21 cellular contexts compared by ENCODE assay signal in the genomic region with DNA sequence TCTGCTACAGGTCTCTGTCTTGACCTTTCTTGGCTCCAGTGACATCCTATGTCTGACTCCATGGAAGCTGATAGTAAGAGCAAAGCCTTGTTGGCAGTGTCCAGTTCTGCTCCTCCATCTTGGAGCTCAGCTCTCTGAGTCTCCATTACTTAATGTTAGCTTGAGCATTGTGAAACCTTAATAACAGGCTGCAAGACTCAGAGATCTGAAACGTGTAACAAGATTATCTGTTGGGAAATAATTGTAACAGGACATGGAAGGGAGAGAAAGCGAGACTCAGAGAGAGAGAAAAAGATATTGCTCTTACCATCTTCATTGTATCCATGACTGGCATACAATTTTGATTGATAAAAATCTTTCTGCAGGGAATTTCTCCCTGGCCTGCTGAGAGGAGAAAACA.
DNase-seq lines count a peak whose midpoint lies in the region; ATAC-seq, FAIRE-seq and TF ChIP-seq lines count a peak whose summit lies in the region.
"Had no signal": no experiment of that assay in that cellular context is flagged by ENCODE, and none has a peak within 500 bp of the region (broad histone marks: within the 10 kb centered on the region; RNA-seq: fewer than 3 reads in every experiment).

No MANE protein-coding gene starts in this region.

- TF ChIP-seq CTCF in H1 (IDR thresholded peaks at IDR 0.05; ENCODE audit: control extremely low read depth in 1 of 3, insufficient read depth in 1 of 3, low read depth in 1 of 3, low read length in 3 of 3) (no peak), fibroblast of the aortic adventitia (IDR thresholded peaks at IDR 0.05; ENCODE audit: insufficient read depth, low read length) (no peak), neural cell (IDR thresholded peaks at IDR 0.05; ENCODE audit: poor library complexity, severe bottlenecking) (no peak), MM.1S (IDR thresholded peaks at IDR 0.05; ENCODE audit: low read length) (no peak)

- no peak for TF ChIP-seq RAD21 in H1 (IDR thresholded peaks at IDR 0.05 in 1 of 2, conservative IDR thresholded peaks at IDR 0.05 in 1 of 2; ENCODE audit: low read depth in 2 of 2, low read length in 2 of 2)
- no peak for TF ChIP-seq RAD21 in neural cell (conservative IDR thresholded peaks at IDR 0.05)

- no peak overlapping the region for H2BK120ac ChIP-seq in H1 (replicated peaks; ENCODE audit: low read depth, low read length)

- H3K9ac ChIP-seq in H1 (replicated peaks in 1 of 4; ENCODE audit: extremely low read depth in 1 of 4, low read depth in 3 of 4, low read length in 3 of 4) (no peak overlapping the region), neural cell (ENCODE audit: low read length) (no peak overlapping the region), MM.1S (ENCODE audit: low read length) (no peak overlapping the region)

- no peak overlapping the region for H3K27ac ChIP-seq in ACC112 (ENCODE audit: low read depth, low read length)
- no peak overlapping the region for H3K27ac ChIP-seq in H1 (ENCODE audit: low read depth, low read length)
- H3K27ac ChIP-seq in neural cell (ENCODE audit: low read length) = no peak overlapping the region
- H3K27ac ChIP-seq in MM.1S (ENCODE audit: low read length) = no peak overlapping the region
- H3K27ac ChIP-seq: C4-2B, HL-60 had no signal

- H2AFZ ChIP-seq in ACC112 (ENCODE audit: low read length, unreplicated experiment) = peak overlapping the region; percentile 85
- H2AFZ ChIP-seq in H1 (ENCODE audit: low read length) = peak overlapping the region; percentile 73; the same call in 1 of the 2 replicates
- H2AFZ ChIP-seq in neural cell (ENCODE audit: low read depth, low read length) = no peak overlapping the region
- no peak overlapping the region for H2AFZ ChIP-seq in MM.1S (ENCODE audit: low read length)

- H3K9me3 ChIP-seq in H1 (ENCODE audit: insufficient read depth in 2 of 2, low read depth in 1 of 2, low read length in 1 of 2) (no peaks in the 10 kb centered on the region), neural cell (ENCODE audit: low read length) (no peaks in the 10 kb centered on the region), MM.1S (replicated peaks; ENCODE audit: insufficient read depth, low read length) (no peaks in the 10 kb centered on the region)

- no peak overlapping the region for H2BK15ac ChIP-seq in H1 (ENCODE audit: low read length)

- H2BK20ac ChIP-seq in H1 (ENCODE audit: low read length) = no peak overlapping the region

- H3K23ac ChIP-seq in H1 (ENCODE audit: insufficient read length) = no peak overlapping the region

- POLR2A ChIA-PET in H1 (lab: Charles Lee; ENCODE audit: partially characterized antibody) = no interaction called here

- no peak overlapping the region for H2AK5ac ChIP-seq in H1 (ENCODE audit: low read depth, low read length)

- H3K4me2 ChIP-seq in H1 (ENCODE audit: insufficient read depth in 1 of 2, low read depth in 2 of 2, low read length in 2 of 2) (no peak overlapping the region), neural cell (ENCODE audit: low read length) (no peak overlapping the region), MM.1S (ENCODE audit: low read depth, low read length) (no peak overlapping the region)

- no peak overlapping the region for H3K4me3 ChIP-seq in ACC112 (ENCODE audit: low read depth, low read length)
- no peak overlapping the region for H3K4me3 ChIP-seq in H1 (ENCODE audit: extremely low read depth in 1 of 4, insufficient read depth in 2 of 4, low read depth in 3 of 4, low read length in 4 of 4)
- no peak overlapping the region for H3K4me3 ChIP-seq in fibroblast of the aortic adventitia (ENCODE audit: low read depth, low read length)
- H3K4me3 ChIP-seq in neural cell (ENCODE audit: low read length) = no peak overlapping the region
- no peak overlapping the region for H3K4me3 ChIP-seq in MM.1S (ENCODE audit: low read length)
- H3K4me3 ChIP-seq: GM12878, K562 had no signal

- DNase-seq in H1 (ENCODE audit: low read depth in 1 of 2, low spot score in 2 of 2) = no peak
- peak; percentile 9 for DNase-seq in fibroblast of the aortic adventitia (ENCODE audit: low read depth)
- DNase-seq in stimulated activated CD4-positive, alpha-beta T cell treated with anti-CD3 and anti-CD28 coated beads, Interleukin-2, amount 100 ng/mL, for 48 hours = no peak
- no peak for DNase-seq in GDM1 (lab: John Stamatoyannopoulos, UW)
- no peak for DNase-seq in MM.1S
- DNase-seq: AML-193; Calu3; CD4-positive, alpha-beta T cell; DMS79 treated with DMSO at 0.1 percent for 48 hours; HFFc6; IMR-90 had no signal

- H3K79me1 ChIP-seq in H1 (ENCODE audit: low read depth, low read length) = no peaks in the 10 kb centered on the region

- H3K56ac ChIP-seq in H1 (replicated peaks; ENCODE audit: insufficient read length, low read depth, low read length) = no peak overlapping the region

- no peak overlapping the region for H2BK5ac ChIP-seq in H1 (ENCODE audit: low read depth, low read length)

- no peak overlapping the region for H4K91ac ChIP-seq in H1 (replicated peaks; ENCODE audit: insufficient read length, low read length)

- H3K79me2 ChIP-seq in ACC112 (ENCODE audit: control insufficient read depth, insufficient read depth, low read length, unreplicated experiment) (no peaks in the 10 kb centered on the region), H1 (ENCODE audit: control insufficient read depth in 1 of 2, insufficient read depth in 2 of 2, low read length in 2 of 2) (no peaks in the 10 kb centered on the region), neural cell (replicated peaks; ENCODE audit: insufficient read depth, low read length) (no peaks in the 10 kb centered on the region), MM.1S (ENCODE audit: low read length) (no peaks in the 10 kb centered on the region)

- no peak overlapping the region for H4K5ac ChIP-seq in H1 (ENCODE audit: insufficient read length, low read depth, low read length)

- H3K18ac ChIP-seq in H1 (ENCODE audit: extremely low read depth, low read length) = no peak overlapping the region

- no peaks in the 10 kb centered on the region for H3K9me2 ChIP-seq in neural cell (ENCODE audit: insufficient read depth, low read length)
- H3K9me2 ChIP-seq in MM.1S (replicated peaks; ENCODE audit: insufficient read depth, low read length) = no peaks in the 10 kb centered on the region

- no peaks in the 10 kb centered on the region for H3K36me3 ChIP-seq in ACC112 (ENCODE audit: insufficient read depth, low read length)
- H3K36me3 ChIP-seq in H1 (ENCODE audit: control insufficient read depth in 2 of 4, insufficient read depth in 4 of 4, low read length in 3 of 4) = no peaks in the 10 kb centered on the region
- H3K36me3 ChIP-seq in neural cell (ENCODE audit: insufficient read depth, low read length) = no peaks in the 10 kb centered on the region
- no peaks in the 10 kb centered on the region for H3K36me3 ChIP-seq in MM.1S (replicated peaks; ENCODE audit: insufficient read depth, low read length)

- CTCF ChIA-PET in H1 (lab: Charles Lee; ENCODE audit: partially characterized antibody) = no interaction called here

- no peak for TF ChIP-seq EP300 in H1 (IDR thresholded peaks at IDR 0.05; ENCODE audit: borderline replicate concordance in 1 of 2, low read depth in 2 of 2, low read length in 2 of 2)
- no peak for TF ChIP-seq EP300 in neural cell (conservative IDR thresholded peaks at IDR 0.05; ENCODE audit: poor library complexity, severe bottlenecking)

- no peaks in the 10 kb centered on the region for H3K23me2 ChIP-seq in H1 (ENCODE audit: low read depth, low read length)

- TF ChIP-seq POLR2A in H1 (IDR thresholded peaks at IDR 0.05; ENCODE audit: control extremely low read depth in 1 of 2, low read depth in 2 of 2, low read length in 2 of 2) = no peak

- no peak overlapping the region for H2BK12ac ChIP-seq in H1 (ENCODE audit: low read depth, low read length)

- H4K8ac ChIP-seq in H1 (ENCODE audit: extremely low read depth, insufficient read depth, low read length) = no peak overlapping the region; the same call in 1 of the 2 replicates

- H3F3A ChIP-seq in neural cell (ENCODE audit: insufficient read depth, low read length, poor library complexity, severe bottlenecking) = no peaks in the 10 kb centered on the region
- no peaks in the 10 kb centered on the region for H3F3A ChIP-seq in MM.1S (ENCODE audit: insufficient read depth, low read length)

- no peak overlapping the region for H3K14ac ChIP-seq in H1 (ENCODE audit: insufficient read length)

- WGBS in H1 (ENCODE audit: extremely low coverage in 1 of 2, insufficient coverage in 1 of 2, insufficient read length in 1 of 2, insufficient replicate concordance in 2 of 2, low coverage in 1 of 2, low lambda C conversion rate in 2 of 2, missing lambda C conversion rate in 1 of 2), 2 experiments = 75% methylated on average over 2 of the region's 2 CpGs; no CpG with 5 or more reads in 1 of the 2 experiments

- ATAC-seq in GM21447 (IDR thresholded peaks at IDR 0.05; ENCODE audit: unreplicated experiment) = no peak
- ATAC-seq: GM12878, HCT116, K562 had no signal

- no peak overlapping the region for H3K4ac ChIP-seq in H1 (replicated peaks; ENCODE audit: insufficient read length, low read depth, low read length)

- no peak for FAIRE-seq in H1 (lab: Jason Lieb, UNC)
- FAIRE-seq: GM12878, H54, HTR-8/SVneo, K562 had no signal

- H3K4me1 ChIP-seq in ACC112 (ENCODE audit: control insufficient read depth, insufficient read depth, low read length, unreplicated experiment) = no peaks in the 10 kb centered on the region
- H3K4me1 ChIP-seq in H1 (replicated peaks in 1 of 4; ENCODE audit: control insufficient read depth in 3 of 4, insufficient read depth in 4 of 4, low read length in 3 of 4) = 0 out of 7 replicates have a peak, but pooled peaks cover 0 to 4% (median 0%) of the 10 kb centered on the region in 4 experiments
- no peaks in the 10 kb centered on the region for H3K4me1 ChIP-seq in MM.1S (ENCODE audit: low read length)

- no peaks in the 10 kb centered on the region for H3K27me3 ChIP-seq in ACC112 (ENCODE audit: insufficient read depth, low read length)
- H3K27me3 ChIP-seq in H1 (replicated peaks in 1 of 4; ENCODE audit: control insufficient read depth in 3 of 4, extremely low read depth in 1 of 4, insufficient read depth in 3 of 4, low read length in 3 of 4) = no peaks in the 10 kb centered on the region
- H3K27me3 ChIP-seq in neural cell (ENCODE audit: insufficient read depth, low read depth, low read length) = no peaks in the 10 kb centered on the region
- no peaks in the 10 kb centered on the region for H3K27me3 ChIP-seq in MM.1S (replicated peaks; ENCODE audit: insufficient read depth, low read length)

- no peaks in the 10 kb centered on the region for H4K20me1 ChIP-seq in H1 (replicated peaks in 1 of 2; ENCODE audit: control insufficient read depth in 1 of 2, insufficient read depth in 2 of 2, low read length in 2 of 2)
- no peaks in the 10 kb centered on the region for H4K20me1 ChIP-seq in neural cell (ENCODE audit: insufficient read depth)
- H4K20me1 ChIP-seq in MM.1S (ENCODE audit: insufficient read depth, low read length) = no peaks in the 10 kb centered on the region

TF ChIP-seq in H1, 55 proteins besides CTCF, POLR2A, EP300 and RAD21 (continues in another document):
- TF ChIP-seq PHF8 (conservative IDR thresholded peaks at IDR 0.05; ENCODE audit: low read depth, low read length) (no peak), HDAC6 (IDR thresholded peaks at IDR 0.05; ENCODE audit: low read depth, low read length) (no peak)

TF ChIP-seq in neural cell, 6 proteins besides CTCF, POLR2A, EP300 and RAD21:
- peak; percentile 60 for TF ChIP-seq POLR2AphosphoS5 (IDR thresholded peaks at IDR 0.05)
- TF ChIP-seq TAF1 (IDR thresholded peaks at IDR 0.05; ENCODE audit: low read depth) = no peak

Comparison
In these comparisons a context has a peak if more than half of its experiments do, and no peak if none do; other contexts are left out.
1. H2AFZ ChIP-seq: peak in ACC112 (single experiment) and H1 (single experiment); none in neural cell (single experiment) and MM.1S (single experiment).